ENCODE assay signal across 21 cellular contexts in genomic region chr2:157927155-157927554, GRCh38.
"Had no signal": no experiment of that assay in that cellular context is flagged by ENCODE, and none has a peak within 500 bp of the region (broad histone marks: within the 10 kb centered on the region; RNA-seq: fewer than 3 reads in every experiment).

No MANE protein-coding gene starts in this region.

- DNase-seq: natural killer cell; occipital lobe; ovary; posterior cingulate gyrus; psoas muscle; right cardiac atrium; spleen; stimulated activated CD4-positive, alpha-beta T cell treated with anti-CD3 and anti-CD28 coated beads, Interleukin-12 subunit alpha, Interleukin-12 subunit beta, amount 100 ng/mL, for 4 hours; stimulated activated CD4-positive, alpha-beta T cell treated with anti-CD3 and anti-CD28 coated beads, Interleukin-1b, Interleukin-23, amount 100 ng/mL, for 48 hours; stimulated activated CD4-positive, alpha-beta T cell treated with anti-CD3 and anti-CD28 coated beads, Interleukin-4, amount 100 ng/mL, for 1 hour; stimulated activated CD4-positive, alpha-beta T cell treated with anti-CD3 and anti-CD28 coated beads, Interleukin-4, amount 100 ng/mL, for 4 hours; stimulated activated CD8-positive, alpha-beta memory T cell treated with anti-CD3 and anti-CD28 coated beads, Interleukin-4, amount 100 ng/mL, for 48 hours; stimulated activated naive CD4-positive, alpha-beta T cell; stimulated activated naive CD8-positive, alpha-beta T cell treated with anti-CD3 and anti-CD28 coated beads, Interleukin-15, amount 100 ng/mL, for 72 hours; stimulated activated naive CD8-positive, alpha-beta T cell treated with anti-CD3 and anti-CD28 coated beads, Interleukin-15, Interleukin-2, amounts not matched to agents 100 U/mL and 50 U/mL, for 24 hours; substantia nigra; testis; tibial artery; transverse colon; upper lobe of right lung; uterus had no signal
